In the genomic region with DNA sequence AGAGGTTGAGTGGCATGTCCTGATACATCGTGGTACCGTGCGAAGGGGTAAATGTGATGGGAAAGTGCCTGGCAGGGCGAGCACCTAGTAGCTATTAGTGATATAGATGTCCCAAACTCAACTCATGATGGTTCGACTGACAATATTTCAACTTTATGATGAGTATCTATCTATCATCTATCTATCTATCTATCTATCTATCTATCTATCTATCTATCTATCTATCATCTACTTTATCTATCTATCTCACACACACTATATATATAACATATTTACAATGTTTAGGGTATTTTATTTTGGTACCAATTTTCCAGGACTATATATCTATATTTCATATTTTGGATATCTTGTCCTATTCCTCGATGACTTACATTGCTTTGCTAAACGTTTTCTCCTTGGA, we compare ENCODE assay signal across 1 cellular context.
TF ChIP-seq lines count a peak whose summit lies in the region.

No MANE protein-coding gene starts in this region.

TF ChIP-seq in H1, 55 proteins besides CTCF, POLR2A, EP300 and RAD21:
- TF ChIP-seq CBX8 (IDR thresholded peaks at IDR 0.05; ENCODE audit: borderline replicate concordance, low read depth, low read length): no peak
- no peak for TF ChIP-seq GTF2F1 (IDR thresholded peaks at IDR 0.05; ENCODE audit: borderline replicate concordance, low read depth, low read length)
- TF ChIP-seq BACH1 (IDR thresholded peaks at IDR 0.05; ENCODE audit: low read length): no peak
- no peak for TF ChIP-seq SIRT6 (IDR thresholded peaks at IDR 0.05; ENCODE audit: low read length)
- TF ChIP-seq ZNF274 (IDR thresholded peaks at IDR 0.05; ENCODE audit: borderline replicate concordance, extremely low read depth, low read length): no peak
- no peak for TF ChIP-seq YY1 (IDR thresholded peaks at IDR 0.05; ENCODE audit: low read depth, low read length)
- TF ChIP-seq SP4 (IDR thresholded peaks at IDR 0.05; ENCODE audit: low read length): no peak
- no peak for TF ChIP-seq BRCA1 (IDR thresholded peaks at IDR 0.05; ENCODE audit: low read depth, low read length)
- TF ChIP-seq CHD1 (IDR thresholded peaks at IDR 0.05; ENCODE audit: low read depth, low read length): no peak
- TF ChIP-seq NRF1 (IDR thresholded peaks at IDR 0.05; ENCODE audit: low read depth, low read length): no peak
- TF ChIP-seq MAFK (IDR thresholded peaks at IDR 0.05; ENCODE audit: low read depth, low read length): no peak
